1 cellular context compared by ENCODE assay signal in genomic region chr16:28935924-28936783, GRCh38.
TF ChIP-seq lines count a peak whose summit lies in the region.

No MANE protein-coding gene starts in this region.

TF ChIP-seq in IMR-90, 13 proteins besides CTCF, POLR2A, EP300 and RAD21:
- TF ChIP-seq, protein P1, sequence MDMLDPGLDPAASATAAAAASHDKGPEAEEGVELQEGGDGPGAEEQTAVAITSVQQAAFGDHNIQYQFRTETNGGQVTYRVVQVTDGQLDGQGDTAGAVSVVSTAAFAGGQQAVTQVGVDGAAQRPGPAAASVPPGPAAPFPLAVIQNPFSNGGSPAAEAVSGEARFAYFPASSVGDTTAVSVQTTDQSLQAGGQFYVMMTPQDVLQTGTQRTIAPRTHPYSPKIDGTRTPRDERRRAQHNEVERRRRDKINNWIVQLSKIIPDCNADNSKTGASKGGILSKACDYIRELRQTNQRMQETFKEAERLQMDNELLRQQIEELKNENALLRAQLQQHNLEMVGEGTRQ (IDR thresholded peaks at IDR 0.05; ENCODE audit: low read depth, low read length): no peak
- TF ChIP-seq RCOR1 (IDR thresholded peaks at IDR 0.05; ENCODE audit: insufficient replicate concordance, low read length) (no peak), MAFK (IDR thresholded peaks at IDR 0.05; ENCODE audit: low read depth, low read length) (no peak), FOS (IDR thresholded peaks at IDR 0.05; ENCODE audit: low read depth, low read length) (no peak), SMC3 (IDR thresholded peaks at IDR 0.05; ENCODE audit: low read depth, low read length) (no peak), NFE2L2 (IDR thresholded peaks at IDR 0.05; ENCODE audit: low read depth, low read length) (no peak), CHD1 (IDR thresholded peaks at IDR 0.05; ENCODE audit: low read depth, low read length) (no peak), RFX5 (IDR thresholded peaks at IDR 0.05; ENCODE audit: low read depth, low read length) (no peak), MXI1 (IDR thresholded peaks at IDR 0.05; ENCODE audit: borderline replicate concordance, low read depth, low read length) (no peak), ELK1 (IDR thresholded peaks at IDR 0.05; ENCODE audit: borderline replicate concordance, low read depth, low read length) (no peak)
TF ChIP-seq in IMR-90: peak in this region for 0.
